8 cellular contexts compared by ENCODE assay signal in genomic region chr15:41559239-41559488, GRCh38. TPM values are rescaled to one million over a fixed set of nuclear protein-coding genes. Genes with fewer than 3 reads are reported as not detected.
DNase-seq lines count a peak whose midpoint lies in the region; ATAC-seq and TF ChIP-seq lines count a peak whose summit lies in the region.

No MANE protein-coding gene starts in this region.

- H3K36me3 ChIP-seq in GM06990 (ENCODE audit: control insufficient read depth, insufficient read depth, low read length) (no peaks in the 10 kb centered on the region), right atrium auricular region (no peaks in the 10 kb centered on the region)

- no peak for TF ChIP-seq CTCF in GM06990 (IDR thresholded peaks at IDR 0.05; ENCODE audit: insufficient read depth, low read length, poor library complexity, severe bottlenecking)
- no peak for TF ChIP-seq CTCF in VCaP (conservative IDR thresholded peaks at IDR 0.05)
- TF ChIP-seq CTCF in right atrium auricular region (IDR thresholded peaks at IDR 0.05): no peak

- peak overlapping the region; percentile 47 for H3K4me3 ChIP-seq in GM06990 (replicated peaks; ENCODE audit: low read depth, low read length)
- peak overlapping the region; percentile 55 to 71 for H3K4me3 ChIP-seq in right atrium auricular region
- H3K4me3 ChIP-seq in skeletal muscle cell (ENCODE audit: low read depth, low read length): peak overlapping the region; percentile 67

- no peaks in the 10 kb centered on the region for H3K9me3 ChIP-seq in right atrium auricular region

- H3K27me3 ChIP-seq in GM06990 (replicated peaks; ENCODE audit: control insufficient read depth, insufficient read depth, low read length) (peaks cover 4% of the 10 kb centered on the region), right atrium auricular region (no peaks in the 10 kb centered on the region)

- in situ Hi-C loops in KBM-7 (cut with MboI; ENCODE audit: low pct_unique_long_range_greater_than_20kb, low sequenced_read_pairs): no loop called here

- no peak for ATAC-seq in HG03432 (IDR thresholded peaks at IDR 0.05; ENCODE audit: unreplicated experiment)

- H3K4me1 ChIP-seq in right atrium auricular region: peaks cover 0 to 38% of the 10 kb centered on the region in 2 donors

- H3K27ac ChIP-seq in VCaP (peak overlapping the region; percentile 75), right atrium auricular region (peak overlapping the region; percentile 11 to 61)

- DNase-seq in GM06990 (ENCODE audit: extremely low read depth, insufficient read length): no peak
- DNase-seq in right atrium auricular region (ENCODE audit: low spot score): no peak
- no peak for DNase-seq in skeletal muscle cell (ENCODE audit: low read depth)
- no peak for DNase-seq in KBM-7
- DNase-seq in T-helper 1 cell: no peak
- DNase-seq in NCI-H526 treated with DMSO at 0.1 percent for 48 hours (lab: John Stamatoyannopoulos, UW): no peak

RNA-seq across cellular contexts. Expression of gene TYRO3, which starts 0.2 kb away (rescaled TPM):
- 1 to 10 TPM; 4.1 to 8.5 TPM for total RNA-seq in right atrium auricular region

RNA-seq across cellular contexts. Expression of gene RPAP1, which starts 15.1 kb away (rescaled TPM):
- 10 to 100 TPM; 10.4 to 25.3 TPM for total RNA-seq in right atrium auricular region

RNA-seq across cellular contexts. Expression of gene LTK, which starts 45.5 kb away (rescaled TPM):
- total RNA-seq in right atrium auricular region: under 1 TPM in 1 of 2 donors, not detected in 1; 0.98 TPM
